8 cellular contexts compared by ENCODE assay signal in genomic region chr10:124742418-124743187, GRCh38. TPM values are rescaled to one million over a fixed set of nuclear protein-coding genes. Genes with fewer than 3 reads are reported as not detected.
DNase-seq lines count a peak whose midpoint lies in the region; ATAC-seq and TF ChIP-seq lines count a peak whose summit lies in the region.

No MANE protein-coding gene starts in this region.

- H3K27ac ChIP-seq in OCI-LY7 (ENCODE audit: low read depth, low read length, poor library complexity, severe bottlenecking) (peak overlapping the region; percentile 92), lower lobe of right lung (peak overlapping the region; percentile 88)

- intact Hi-C loops in OCI-LY7 (cut with micrococcal nuclease; ENCODE audit: unreplicated experiment) (loop anchor here (2.0 to 5.0 kb wide), 4 partner anchors 48 to 280 kb away; partner anchors contain the start of genes EEF1AKMT2 and LHPP), lower lobe of right lung (cut with DNase I) (loop anchor here (10.0 kb wide), 2 partner anchors 108 to 208 kb away; no protein-coding TSS in a partner anchor)

- no peaks in the 10 kb centered on the region; the same call in 1 of the 2 replicates for H4K20me1 ChIP-seq in OCI-LY7 (ENCODE audit: insufficient read depth, low read length)

- no peak overlapping the region for H2AFZ ChIP-seq in OCI-LY7 (ENCODE audit: low read length)

- H3K4me1 ChIP-seq in OCI-LY7 (ENCODE audit: insufficient read depth, low read length, poor library complexity, severe bottlenecking) (peaks cover 61% of the 10 kb centered on the region), lower lobe of right lung (peaks cover 67% of the 10 kb centered on the region)

- TF ChIP-seq CTCF in AG09309 (IDR thresholded peaks at IDR 0.05; ENCODE audit: control insufficient read depth, insufficient read depth, low read depth, low read length, missing control alignments) = peak; percentile 44
- TF ChIP-seq CTCF in GM12875 (IDR thresholded peaks at IDR 0.05; ENCODE audit: borderline replicate concordance, insufficient read depth, low read depth, low read length) = 0 out of 2 replicates have a peak, but pooled peaks have one; percentile 23
- TF ChIP-seq CTCF in OCI-LY7 (conservative IDR thresholded peaks at IDR 0.05; ENCODE audit: low read length) = peak; percentile 60
- peak; percentile 73 for TF ChIP-seq CTCF in chondrocyte (IDR thresholded peaks at IDR 0.05)
- peak; percentile 9 for TF ChIP-seq CTCF in lower lobe of right lung (IDR thresholded peaks at IDR 0.05)
- peak; percentile 43 for TF ChIP-seq CTCF in type B pancreatic cell (conservative IDR thresholded peaks at IDR 0.05)

- H3K4me3 ChIP-seq in AG09309 (ENCODE audit: control insufficient read depth, low read depth, low read length) (peak overlapping the region; percentile 54), GM12875 (ENCODE audit: low read depth, low read length) (peak overlapping the region; percentile 82), OCI-LY7 (ENCODE audit: low read depth, low read length, poor library complexity, severe bottlenecking) (peak overlapping the region; percentile 95), lower lobe of right lung (peak overlapping the region; percentile 78)

- H3K9me3 ChIP-seq in OCI-LY7 (ENCODE audit: low read length) (no peaks in the 10 kb centered on the region), lower lobe of right lung (no peaks in the 10 kb centered on the region)

- peak overlapping the region; percentile 74 for H3K27ac Mint-ChIP-seq in chondrocyte (ENCODE audit: unreplicated experiment)
- H3K27ac Mint-ChIP-seq in type B pancreatic cell = peak overlapping the region; percentile 93

- no peaks in the 10 kb centered on the region for H3K9me2 ChIP-seq in OCI-LY7 (ENCODE audit: insufficient read depth, low read length)

- no peaks in the 10 kb centered on the region for H3K9me3 Mint-ChIP-seq in chondrocyte (ENCODE audit: low read depth)
- H3K9me3 Mint-ChIP-seq in type B pancreatic cell = no peaks in the 10 kb centered on the region

- H3K36me3 Mint-ChIP-seq in chondrocyte (ENCODE audit: low read depth) = no peaks in the 10 kb centered on the region
- H3K36me3 Mint-ChIP-seq in type B pancreatic cell = no peaks in the 10 kb centered on the region

- POLR2A ChIA-PET in OCI-LY7 (lab: Charles Lee) = interaction anchor here (0.6 to 4.1 kb wide), 10 partner anchors 17 to 591 kb away, joined by 3 to 32 read pairs (median 4); no protein-coding TSS in a partner anchor

- H3K4me1 Mint-ChIP-seq in chondrocyte (ENCODE audit: low read depth) (peaks cover 47% of the 10 kb centered on the region), type B pancreatic cell (ENCODE audit: unreplicated experiment) (peaks cover 64% of the 10 kb centered on the region)

- ATAC-seq in lower lobe of right lung (peak; percentile 0 to 1), HG03196 (IDR thresholded peaks at IDR 0.05; ENCODE audit: unreplicated experiment) (no peak)

- peaks cover 66% of the 10 kb centered on the region for H3K79me2 ChIP-seq in OCI-LY7 (ENCODE audit: insufficient read depth, low read depth, low read length)

- H3K27me3 Mint-ChIP-seq in chondrocyte (ENCODE audit: low read depth) = no peaks in the 10 kb centered on the region
- no peaks in the 10 kb centered on the region for H3K27me3 Mint-ChIP-seq in type B pancreatic cell

- DNase-seq in AG09309 (ENCODE audit: low read depth) (no peak), OCI-LY7 (ENCODE audit: low spot score) (peak; percentile 79), chondrocyte (ENCODE audit: low spot score) (no peak), lower lobe of right lung (no peak), type B pancreatic cell (ENCODE audit: extremely low spot score, unreplicated experiment) (peak; percentile 69), foreskin melanocyte (no peak)

- H3K36me3 ChIP-seq in OCI-LY7 (ENCODE audit: insufficient read depth, low read length) (peaks cover 11% of the 10 kb centered on the region; the same call in 1 of the 2 replicates), lower lobe of right lung (peaks cover 5% of the 10 kb centered on the region)

- CTCF ChIA-PET in OCI-LY7 (lab: Charles Lee; ENCODE audit: unreplicated experiment) = interaction anchor here (0.6 to 2.7 kb wide), 12 partner anchors 13 to 212 kb away, joined by 3 to 17 read pairs (median 6); no protein-coding TSS in a partner anchor

- no peaks in the 10 kb centered on the region for H3K27me3 ChIP-seq in lower lobe of right lung (ENCODE audit: low read depth)

- peak overlapping the region; percentile 90 for H3K4me2 ChIP-seq in OCI-LY7 (ENCODE audit: low read length)

- peak overlapping the region; percentile 97 for H3K4me3 Mint-ChIP-seq in chondrocyte (ENCODE audit: unreplicated experiment)
- H3K4me3 Mint-ChIP-seq in type B pancreatic cell = peak overlapping the region; percentile 98

- BruUV-seq in OCI-LY7 (replicated peaks; lab: Mats Ljungman, UMichigan) = no TSS peak

RNA-seq across cellular contexts. Expression of gene FAM53B, which starts 1.6 kb away (rescaled TPM):
- total RNA-seq in OCI-LY7 (2014; rRNA removed; shearing (Covaris generic)) = 37.6 and 56.6 TPM in 2 replicates
- total RNA-seq in OCI-LY7 (2022) (50.5 and 58.5 TPM in 2 replicates), chondrocyte (16.1 to 18.2 TPM (median 17.6 TPM) in 3 replicates), lower lobe of right lung (40.7 TPM), type B pancreatic cell (ENCODE audit: low replicate concordance) (25.9 and 35.9 TPM in 2 replicates)

RNA-seq across cellular contexts. Expression of gene EEF1AKMT2, which starts 49.1 kb away (rescaled TPM):
- 27.5 and 37.7 TPM in 2 replicates for total RNA-seq in OCI-LY7 (2014; rRNA removed; shearing (Covaris generic))
- total RNA-seq in OCI-LY7 (2022) (32.4 and 35.0 TPM in 2 replicates), chondrocyte (15.7 to 18.3 TPM (median 16.7 TPM) in 3 replicates), lower lobe of right lung (14.1 TPM), type B pancreatic cell (ENCODE audit: low replicate concordance) (18.7 and 18.8 TPM in 2 replicates)

RNA-seq across cellular contexts. Expression of gene ABRAXAS2, which starts 59.0 kb away (rescaled TPM):
- total RNA-seq in OCI-LY7 (2014; rRNA removed; shearing (Covaris generic)) = 9.7 and 12.7 TPM in 2 replicates
- total RNA-seq in OCI-LY7 (2022) (14.0 and 17.9 TPM in 2 replicates), chondrocyte (14.9 to 16.3 TPM (median 15.0 TPM) in 3 replicates), lower lobe of right lung (15.7 TPM), type B pancreatic cell (ENCODE audit: low replicate concordance) (15.1 and 16.0 TPM in 2 replicates)

Comparison
In these comparisons a context has a peak if more than half of its experiments do, and no peak if none do; other contexts are left out.
1. DNase-seq: peak in OCI-LY7 (single experiment) and type B pancreatic cell (single experiment); none in AG09309 (single experiment), chondrocyte (single experiment), lower lobe of right lung (single experiment) and foreskin melanocyte (single experiment).
2. CTCF ChIP-seq: peak in every context shown above with its lines; median percentile 73 in chondrocyte; 60 in OCI-LY7; 44 in AG09309; 43 in type B pancreatic cell; 23 in GM12875; 9 in lower lobe of right lung.
3. Peak in every context shown above with its lines, with median percentiles within 50 percentile points of each other: H3K4me3 ChIP-seq.